In the genomic region with DNA sequence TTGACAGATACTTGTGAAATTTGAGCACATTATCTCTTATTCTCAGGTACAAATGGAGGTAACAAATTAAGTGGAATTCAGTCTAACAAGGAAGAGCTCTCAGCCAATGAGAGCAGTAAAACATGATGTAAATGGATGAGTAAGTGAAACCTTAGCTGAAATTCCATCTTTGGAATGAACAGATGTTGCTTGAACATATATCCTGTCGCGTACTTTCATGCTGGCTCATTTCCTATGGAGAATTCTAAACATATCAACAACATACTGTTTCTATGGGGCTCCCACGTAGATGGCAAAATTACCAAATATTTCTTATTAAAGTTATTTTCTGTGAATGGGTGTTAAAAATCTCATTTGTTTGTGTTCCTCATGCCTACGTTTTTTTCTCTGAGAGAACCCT, we compare ENCODE assay signal across 30 cellular contexts.
DNase-seq lines count a peak whose midpoint lies in the region; ATAC-seq and TF ChIP-seq lines count a peak whose summit lies in the region.
"Had no signal": no experiment of that assay in that cellular context is flagged by ENCODE, and none has a peak within 500 bp of the region (broad histone marks: within the 10 kb centered on the region; RNA-seq: fewer than 3 reads in every experiment).

No MANE protein-coding gene starts in this region.

- no peaks in the 10 kb centered on the region for H4K20me1 ChIP-seq in GM23248 (ENCODE audit: insufficient read depth)

- POLR2A ChIA-PET in A673 (lab: Charles Lee; ENCODE audit: low non-redundant PET): no interaction called here

- 35 to 43% methylated on average over 4 of the region's 4 CpGs for WGBS in GM23248 (ENCODE audit: low coverage in 1 of 2, low lambda C conversion rate in 2 of 2, missing lambda C conversion rate in 2 of 2), 2 experiments
- WGBS in mesenchymal stem cell: 40% methylated on average over 2 of the region's 4 CpGs

- H3K4me3 ChIP-seq in GM23248 (no peak overlapping the region), RWPE2 (ENCODE audit: severe bottlenecking) (no peak overlapping the region), mesenchymal stem cell (ENCODE audit: insufficient read depth in 1 of 2, low read depth in 1 of 2, low read length in 2 of 2) (no peak overlapping the region), A673 (ENCODE audit: low read depth, low read length, poor library complexity, severe bottlenecking) (no peak overlapping the region)
- H3K4me3 ChIP-seq: esophagus squamous epithelium, gastroesophageal sphincter, GM23338, K562, pancreas, testis, uterus had no signal

- CTCF ChIA-PET in A673 (lab: Charles Lee): no interaction called here

- H2BK120ac ChIP-seq in mesenchymal stem cell (ENCODE audit: low read depth, low read length): no peak overlapping the region

- no peak overlapping the region for H3K18ac ChIP-seq in mesenchymal stem cell (ENCODE audit: low read depth in 1 of 2, low read length in 2 of 2)

- H3K14ac ChIP-seq in mesenchymal stem cell (ENCODE audit: low read length in 2 of 2): no peak overlapping the region

- no peak for TF ChIP-seq CTCF in RWPE2 (IDR thresholded peaks at IDR 0.05; ENCODE audit: poor library complexity, severe bottlenecking)
- no peak for TF ChIP-seq CTCF in A673 (conservative IDR thresholded peaks at IDR 0.05; ENCODE audit: low read depth, low read length)

- H3K4me2 ChIP-seq in GM23248 (ENCODE audit: unreplicated experiment): no peak overlapping the region
- no peak overlapping the region for H3K4me2 ChIP-seq in mesenchymal stem cell (ENCODE audit: low read length, poor library complexity, severe bottlenecking)
- H3K4me2 ChIP-seq: GM23338 had no signal

- intact Hi-C loops in A673 (cut with micrococcal nuclease; ENCODE audit: unreplicated experiment): loop anchor here (5.0 kb wide), 1 partner anchor 308 kb away; no protein-coding TSS in a partner anchor

- no peaks in the 10 kb centered on the region for H3K79me2 ChIP-seq in GM23248 (ENCODE audit: insufficient read depth)

- no peaks in the 10 kb centered on the region for H3K9me2 ChIP-seq in GM23248 (ENCODE audit: insufficient read depth)

- H3K9me3 ChIP-seq in GM23248 (ENCODE audit: low read depth) (no peaks in the 10 kb centered on the region), RWPE2 (ENCODE audit: severe bottlenecking) (no peaks in the 10 kb centered on the region), mesenchymal stem cell (ENCODE audit: control insufficient read depth, low read length) (no peaks in the 10 kb centered on the region), A673 (ENCODE audit: low read depth, low read length, poor library complexity, severe bottlenecking) (no peaks in the 10 kb centered on the region)
- H3K9me3 ChIP-seq: esophagus squamous epithelium, gastroesophageal sphincter, pancreas, testis, uterus had no signal

- H3K27ac ChIP-seq in GM23248 (no peak overlapping the region), RWPE2 (ENCODE audit: poor library complexity, severe bottlenecking) (peak overlapping the region; percentile 6), mesenchymal stem cell (ENCODE audit: low read length, poor library complexity, severe bottlenecking) (no peak overlapping the region), A673 (ENCODE audit: low read depth, low read length, poor library complexity, severe bottlenecking) (no peak overlapping the region)
- H3K27ac ChIP-seq: esophagus squamous epithelium, gastroesophageal sphincter, pancreas, testis, uterus had no signal

- no peak overlapping the region for H3K9ac ChIP-seq in GM23248
- H3K9ac ChIP-seq in mesenchymal stem cell (ENCODE audit: low read length): no peak overlapping the region

- H2BK5ac ChIP-seq in mesenchymal stem cell (ENCODE audit: low read depth, low read length, poor library complexity, severe bottlenecking): no peak overlapping the region

- no peak overlapping the region for H2AFZ ChIP-seq in GM23248
- no peak overlapping the region for H2AFZ ChIP-seq in mesenchymal stem cell (ENCODE audit: low read depth, low read length)

- ATAC-seq in RWPE2 (ENCODE audit: low read depth) (peak; percentile 60; the same call in 2 of the 3 replicates), GM18909 (IDR thresholded peaks at IDR 0.05; ENCODE audit: poor library complexity, unreplicated experiment) (no peak)
- ATAC-seq: activated naive CD4-positive, alpha-beta T cell treated with anti-CD3 and anti-CD28 coated beads, Interleukin-2, amount 50 U/mL, for 72 hours; gastroesophageal sphincter; GM23338; K562; Panc1; pancreas had no signal

- no peak overlapping the region for H4K91ac ChIP-seq in mesenchymal stem cell (ENCODE audit: low read length)

- H3K36me3 ChIP-seq in GM23248 (ENCODE audit: low read depth): no peaks in the 10 kb centered on the region
- H3K36me3 ChIP-seq in RWPE2 (ENCODE audit: low read depth): no peaks in the 10 kb centered on the region
- H3K36me3 ChIP-seq in mesenchymal stem cell (ENCODE audit: control insufficient read depth in 1 of 2, insufficient read depth in 2 of 2, low read depth in 1 of 2, low read length in 2 of 2): no peaks in the 10 kb centered on the region
- no peaks in the 10 kb centered on the region for H3K36me3 ChIP-seq in A673 (ENCODE audit: insufficient read depth, low read length, poor library complexity, severe bottlenecking)
- H3K36me3 ChIP-seq: esophagus squamous epithelium, gastroesophageal sphincter, pancreas, uterus had no signal

- H3F3A ChIP-seq in GM23248 (ENCODE audit: insufficient read depth): no peaks in the 10 kb centered on the region

- H3K27me3 ChIP-seq in GM23248 (replicated peaks; ENCODE audit: insufficient read depth) (no peaks in the 10 kb centered on the region), RWPE2 (ENCODE audit: insufficient read depth, poor library complexity, severe bottlenecking) (no peaks in the 10 kb centered on the region), mesenchymal stem cell (ENCODE audit: control insufficient read depth in 1 of 2, insufficient read depth in 1 of 2, low read length in 2 of 2) (no peaks in the 10 kb centered on the region), A673 (replicated peaks; ENCODE audit: insufficient read depth, low read depth, low read length, poor library complexity) (no peaks in the 10 kb centered on the region)
- H3K27me3 ChIP-seq: esophagus squamous epithelium, gastroesophageal sphincter, pancreas, testis, uterus had no signal

- DNase-seq in GM23248 (peak; percentile 1), RWPE2 (ENCODE audit: low spot score) (no peak), dermis microvascular lymphatic vessel endothelial cell (ENCODE audit: low read depth in 2 of 2) (peak; percentile 75 to 88), mesenchymal stem cell (peak; percentile 64), NCI-H2029 treated with DMSO at 0.1 percent for 48 hours (lab: John Stamatoyannopoulos, UW) (no peak), OCI-M2 (lab: John Stamatoyannopoulos, UW; ENCODE audit: unreplicated experiment) (no peak), A673 (ENCODE audit: low spot score) (no peak)
- DNase-seq: activated CD4-positive, alpha-beta T cell treated with anti-CD3 and anti-CD28 coated beads for 1 hour; activated CD8-positive, alpha-beta memory T cell treated with anti-CD3 and anti-CD28 coated beads for 24 hours; activated effector memory CD4-positive, alpha-beta T cell treated with Interleukin-2 at 50 U/mL for 16 hours; Calu3; DMS79 treated with DMSO at 0.1 percent for 48 hours; endodermal cell; esophagus squamous epithelium; hippocampal formation; NCI-H1092; NCI-H187; NCI-H526; pancreas; SHP77 treated with DMSO at 0.1 percent for 48 hours; small intestine; stimulated activated CD4-positive, alpha-beta T cell treated with anti-CD3 and anti-CD28 coated beads, Interleukin-2, amount 100 ng/mL, for 24 hours; testis; uterus had no signal

- H2AK5ac ChIP-seq in mesenchymal stem cell (ENCODE audit: low read length, severe bottlenecking): no peak overlapping the region

- no peaks in the 10 kb centered on the region for H3K4me1 ChIP-seq in GM23248 (ENCODE audit: insufficient read depth)
- no peaks in the 10 kb centered on the region for H3K4me1 ChIP-seq in RWPE2 (ENCODE audit: insufficient read depth, poor library complexity, severe bottlenecking)
- no peaks in the 10 kb centered on the region for H3K4me1 ChIP-seq in mesenchymal stem cell (ENCODE audit: control insufficient read depth, insufficient read depth, low read depth, low read length)
- no peaks in the 10 kb centered on the region for H3K4me1 ChIP-seq in A673 (ENCODE audit: insufficient read depth, low read length, poor library complexity, severe bottlenecking)
- H3K4me1 ChIP-seq: esophagus squamous epithelium, gastroesophageal sphincter, pancreas, testis, uterus had no signal

- no peak overlapping the region for H3K4ac ChIP-seq in mesenchymal stem cell (ENCODE audit: low read depth in 1 of 2, low read length in 2 of 2)

- H2BK15ac ChIP-seq in mesenchymal stem cell (ENCODE audit: low read depth, poor library complexity, severe bottlenecking): no peak overlapping the region

- no peak overlapping the region for H3K23ac ChIP-seq in mesenchymal stem cell (ENCODE audit: low read length in 2 of 2)

- BruUV-seq in A673 (replicated peaks; lab: Mats Ljungman, UMichigan): no TSS peak

- no peak overlapping the region for H4K8ac ChIP-seq in mesenchymal stem cell (ENCODE audit: low read length)

- no peaks in the 10 kb centered on the region for H3K79me1 ChIP-seq in mesenchymal stem cell (replicated peaks; ENCODE audit: low read length, poor library complexity, severe bottlenecking)

- in situ Hi-C loops in GM23248 (cut with MboI): no loop called here

- no peak overlapping the region for H2BK12ac ChIP-seq in mesenchymal stem cell (ENCODE audit: low read length in 2 of 2)

Comparison
In these comparisons a context has a peak if more than half of its experiments do, and no peak if none do; other contexts are left out.
1. DNase-seq: peak in GM23248 (single experiment), dermis microvascular lymphatic vessel endothelial cell (2 of 2) and mesenchymal stem cell (single experiment); none in RWPE2 (single experiment), NCI-H2029 treated with DMSO at 0.1 percent for 48 hours (single experiment), OCI-M2 (single experiment) and A673 (single experiment).